9 cellular contexts compared by ENCODE assay signal in genomic region chr7:47570649-47571050, GRCh38. TPM values are rescaled to one million over a fixed set of nuclear protein-coding genes. Genes with fewer than 3 reads are reported as not detected.
DNase-seq lines count a peak whose midpoint lies in the region; TF ChIP-seq lines count a peak whose summit lies in the region.
"Had no signal": no experiment of that assay in that cellular context is flagged by ENCODE, and none has a peak within 500 bp of the region (broad histone marks: within the 10 kb centered on the region; RNA-seq: fewer than 3 reads in every experiment).

No MANE protein-coding gene starts in this region.

- H3K27me3 Mint-ChIP-seq in brain: no peaks in the 10 kb centered on the region

- peak overlapping the region in 1 of 5 experiments; percentile 21 for H3K4me3 Mint-ChIP-seq in brain
- H3K4me3 Mint-ChIP-seq: neural progenitor cell had no signal

- H3F3A ChIP-seq in smooth muscle cell (ENCODE audit: low read depth): peaks cover 32% of the 10 kb centered on the region

- H3K9me3 Mint-ChIP-seq in brain: peaks cover 0 to 7% (median 0%) of the 10 kb centered on the region in 5 experiments
- H3K9me3 Mint-ChIP-seq: neural progenitor cell had no signal

- H3K9me3 ChIP-seq in smooth muscle cell (replicated peaks; ENCODE audit: low read depth): no peaks in the 10 kb centered on the region

- WGBS in smooth muscle cell (ENCODE audit: low lambda C conversion rate): 49% methylated on average over 4 of the region's 4 CpGs

- in situ Hi-C loops in GM13976 (cut with MboI; ENCODE audit: low sequenced_read_pairs, unreplicated experiment): no loop called here

- H2AFZ ChIP-seq in smooth muscle cell (ENCODE audit: low read depth): no peak overlapping the region
- H2AFZ ChIP-seq: neural progenitor cell had no signal

- no peak overlapping the region for H3K4me3 ChIP-seq in smooth muscle cell
- no peak overlapping the region for H3K4me3 ChIP-seq in H7 (ENCODE audit: insufficient read depth, low read depth, low read length)
- H3K4me3 ChIP-seq: neural progenitor cell had no signal

- peak overlapping the region; percentile 17 to 89 (median 50) for H3K27ac Mint-ChIP-seq in brain
- H3K27ac Mint-ChIP-seq: neural progenitor cell had no signal

- peaks cover 67% of the 10 kb centered on the region for H3K79me2 ChIP-seq in smooth muscle cell (ENCODE audit: low read depth)

- peak; percentile 54 for DNase-seq in Daoy (ENCODE audit: low read depth)
- DNase-seq in smooth muscle cell (lab: John Stamatoyannopoulos, UW; ENCODE audit: unreplicated experiment): no peak
- DNase-seq in SKM-1 (lab: John Stamatoyannopoulos, UW; ENCODE audit: unreplicated experiment): no peak
- no peak for DNase-seq in NCI-H446 (lab: John Stamatoyannopoulos, UW)
- DNase-seq in H7: no peak
- no peak for DNase-seq in GM13976 (ENCODE audit: low spot score)

- H3K4me1 Mint-ChIP-seq in brain: peaks cover 77% of the 10 kb centered on the region

- peaks cover 11% of the 10 kb centered on the region for H3K36me3 Mint-ChIP-seq in brain
- H3K36me3 Mint-ChIP-seq: neural progenitor cell had no signal

- peak overlapping the region; percentile 4 for H3K9ac ChIP-seq in smooth muscle cell (ENCODE audit: low read depth)
- H3K9ac ChIP-seq: neural progenitor cell had no signal

- H3K27me3 ChIP-seq in layer of hippocampus (ENCODE audit: control insufficient read depth, insufficient read depth, low read length): no peaks in the 10 kb centered on the region
- H3K27me3 ChIP-seq in smooth muscle cell (ENCODE audit: low read depth): no peaks in the 10 kb centered on the region
- H3K27me3 ChIP-seq in H7 (ENCODE audit: control insufficient read depth, insufficient read depth, low read length): no peaks in the 10 kb centered on the region
- H3K27me3 ChIP-seq: neural progenitor cell had no signal

- no peaks in the 10 kb centered on the region for H4K20me1 ChIP-seq in smooth muscle cell (ENCODE audit: low read depth)

- H3K4me2 ChIP-seq in smooth muscle cell: peak overlapping the region; percentile 67
- H3K4me2 ChIP-seq: neural progenitor cell had no signal

- H3K36me3 ChIP-seq in smooth muscle cell (ENCODE audit: low read depth) (no peaks in the 10 kb centered on the region), H7 (replicated peaks; ENCODE audit: control insufficient read depth, insufficient read depth, low read length) (no peaks in the 10 kb centered on the region)
- H3K36me3 ChIP-seq: neural progenitor cell had no signal

- H3K27ac ChIP-seq in layer of hippocampus (ENCODE audit: low read depth, low read length) (peak overlapping the region; percentile 80), smooth muscle cell (ENCODE audit: low read depth) (peak overlapping the region; percentile 71)
- H3K27ac ChIP-seq: neural progenitor cell had no signal

- no peak for TF ChIP-seq CTCF in brain (conservative IDR thresholded peaks at IDR 0.05)
- TF ChIP-seq CTCF in smooth muscle cell (IDR thresholded peaks at IDR 0.05; ENCODE audit: borderline replicate concordance, insufficient read depth, poor library complexity, severe bottlenecking): no peak
- no peak for TF ChIP-seq CTCF in GM13976 (IDR thresholded peaks at IDR 0.05; ENCODE audit: borderline replicate concordance, control extremely low read depth, extremely low read depth, insufficient read depth, missing control alignments)

- peaks cover 23% of the 10 kb centered on the region for H3K4me1 ChIP-seq in smooth muscle cell (ENCODE audit: low read depth)

RNA-seq across cellular contexts. Expression of gene TNS3, which starts 11.3 kb away (rescaled TPM):
- total RNA-seq in Daoy (2014; rRNA removed; shearing (Covaris generic)): 58.3 and 58.4 TPM in 2 replicates
- polyA plus RNA-seq in brain (ENCODE audit: insufficient read depth, low read depth, low replicate concordance) (28.1 TPM), smooth muscle cell (27.5 and 32.6 TPM in 2 replicates)
- 46.6 and 50.5 TPM in 2 replicates for total RNA-seq in smooth muscle cell
- 28.9 and 31.3 TPM in 2 replicates for total RNA-seq in H7 (2014; rRNA removed; shearing (Covaris generic))
